In the genomic region with DNA sequence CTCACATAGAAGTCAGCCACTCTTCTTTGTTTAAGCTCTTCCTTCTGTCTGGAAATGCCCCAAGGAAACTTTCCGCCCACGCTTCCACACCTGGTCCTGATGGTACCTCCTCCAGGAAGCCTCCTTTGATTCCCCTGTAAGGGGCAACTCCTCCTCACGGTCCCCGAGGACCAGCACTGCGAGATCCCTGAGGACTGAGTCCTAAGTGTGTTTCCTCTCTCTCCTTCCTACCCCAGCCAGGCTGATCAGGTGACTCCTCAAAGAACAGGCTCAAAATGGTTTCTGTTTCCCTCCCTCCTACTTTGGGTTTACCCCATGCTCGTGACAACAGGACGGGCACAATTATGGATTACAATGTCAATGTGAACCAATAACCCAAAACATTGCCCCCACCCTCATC, we compare ENCODE assay signal across 1 cellular context.
TF ChIP-seq lines count a peak whose summit lies in the region.

No MANE protein-coding gene starts in this region.

TF ChIP-seq in WTC11, 78 proteins besides CTCF, POLR2A, EP300 and RAD21 (continued from another document):
- TF ChIP-seq, protein P1, sequence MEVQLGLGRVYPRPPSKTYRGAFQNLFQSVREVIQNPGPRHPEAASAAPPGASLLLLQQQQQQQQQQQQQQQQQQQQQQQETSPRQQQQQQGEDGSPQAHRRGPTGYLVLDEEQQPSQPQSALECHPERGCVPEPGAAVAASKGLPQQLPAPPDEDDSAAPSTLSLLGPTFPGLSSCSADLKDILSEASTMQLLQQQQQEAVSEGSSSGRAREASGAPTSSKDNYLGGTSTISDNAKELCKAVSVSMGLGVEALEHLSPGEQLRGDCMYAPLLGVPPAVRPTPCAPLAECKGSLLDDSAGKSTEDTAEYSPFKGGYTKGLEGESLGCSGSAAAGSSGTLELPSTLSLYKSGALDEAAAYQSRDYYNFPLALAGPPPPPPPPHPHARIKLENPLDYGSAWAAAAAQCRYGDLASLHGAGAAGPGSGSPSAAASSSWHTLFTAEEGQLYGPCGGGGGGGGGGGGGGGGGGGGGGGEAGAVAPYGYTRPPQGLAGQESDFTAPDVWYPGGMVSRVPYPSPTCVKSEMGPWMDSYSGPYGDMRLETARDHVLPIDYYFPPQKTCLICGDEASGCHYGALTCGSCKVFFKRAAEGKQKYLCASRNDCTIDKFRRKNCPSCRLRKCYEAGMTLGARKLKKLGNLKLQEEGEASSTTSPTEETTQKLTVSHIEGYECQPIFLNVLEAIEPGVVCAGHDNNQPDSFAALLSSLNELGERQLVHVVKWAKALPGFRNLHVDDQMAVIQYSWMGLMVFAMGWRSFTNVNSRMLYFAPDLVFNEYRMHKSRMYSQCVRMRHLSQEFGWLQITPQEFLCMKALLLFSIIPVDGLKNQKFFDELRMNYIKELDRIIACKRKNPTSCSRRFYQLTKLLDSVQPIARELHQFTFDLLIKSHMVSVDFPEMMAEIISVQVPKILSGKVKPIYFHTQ (CRISPR knock-in tag; IDR thresholded peaks at IDR 0.05): no peak
- TF ChIP-seq, protein P2, sequence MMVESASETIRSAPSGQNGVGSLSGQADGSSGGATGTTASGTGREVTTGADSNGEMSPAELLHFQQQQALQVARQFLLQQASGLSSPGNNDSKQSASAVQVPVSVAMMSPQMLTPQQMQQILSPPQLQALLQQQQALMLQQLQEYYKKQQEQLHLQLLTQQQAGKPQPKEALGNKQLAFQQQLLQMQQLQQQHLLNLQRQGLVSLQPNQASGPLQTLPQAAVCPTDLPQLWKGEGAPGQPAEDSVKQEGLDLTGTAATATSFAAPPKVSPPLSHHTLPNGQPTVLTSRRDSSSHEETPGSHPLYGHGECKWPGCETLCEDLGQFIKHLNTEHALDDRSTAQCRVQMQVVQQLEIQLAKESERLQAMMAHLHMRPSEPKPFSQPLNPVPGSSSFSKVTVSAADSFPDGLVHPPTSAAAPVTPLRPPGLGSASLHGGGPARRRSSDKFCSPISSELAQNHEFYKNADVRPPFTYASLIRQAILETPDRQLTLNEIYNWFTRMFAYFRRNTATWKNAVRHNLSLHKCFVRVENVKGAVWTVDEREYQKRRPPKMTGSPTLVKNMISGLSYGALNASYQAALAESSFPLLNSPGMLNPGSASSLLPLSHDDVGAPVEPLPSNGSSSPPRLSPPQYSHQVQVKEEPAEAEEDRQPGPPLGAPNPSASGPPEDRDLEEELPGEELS (CRISPR knock-in tag; IDR thresholded peaks at IDR 0.05): no peak
- TF ChIP-seq GABPB1 (CRISPR knock-in tag; IDR thresholded peaks at IDR 0.05) (no peak), NFE2L1 (CRISPR knock-in tag; IDR thresholded peaks at IDR 0.05) (no peak), ZNF396 (CRISPR knock-in tag; IDR thresholded peaks at IDR 0.05; ENCODE audit: borderline replicate concordance) (no peak)
- TF ChIP-seq, protein P3, sequence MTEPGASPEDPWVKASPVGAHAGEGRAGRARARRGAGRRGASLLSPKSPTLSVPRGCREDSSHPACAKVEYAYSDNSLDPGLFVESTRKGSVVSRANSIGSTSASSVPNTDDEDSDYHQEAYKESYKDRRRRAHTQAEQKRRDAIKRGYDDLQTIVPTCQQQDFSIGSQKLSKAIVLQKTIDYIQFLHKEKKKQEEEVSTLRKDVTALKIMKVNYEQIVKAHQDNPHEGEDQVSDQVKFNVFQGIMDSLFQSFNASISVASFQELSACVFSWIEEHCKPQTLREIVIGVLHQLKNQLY (CRISPR knock-in tag; IDR thresholded peaks at IDR 0.05): no peak
- TF ChIP-seq, protein P4, sequence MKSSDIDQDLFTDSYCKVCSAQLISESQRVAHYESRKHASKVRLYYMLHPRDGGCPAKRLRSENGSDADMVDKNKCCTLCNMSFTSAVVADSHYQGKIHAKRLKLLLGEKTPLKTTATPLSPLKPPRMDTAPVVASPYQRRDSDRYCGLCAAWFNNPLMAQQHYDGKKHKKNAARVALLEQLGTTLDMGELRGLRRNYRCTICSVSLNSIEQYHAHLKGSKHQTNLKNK (CRISPR knock-in tag; IDR thresholded peaks at IDR 0.05): no peak
- TF ChIP-seq, protein P5, sequence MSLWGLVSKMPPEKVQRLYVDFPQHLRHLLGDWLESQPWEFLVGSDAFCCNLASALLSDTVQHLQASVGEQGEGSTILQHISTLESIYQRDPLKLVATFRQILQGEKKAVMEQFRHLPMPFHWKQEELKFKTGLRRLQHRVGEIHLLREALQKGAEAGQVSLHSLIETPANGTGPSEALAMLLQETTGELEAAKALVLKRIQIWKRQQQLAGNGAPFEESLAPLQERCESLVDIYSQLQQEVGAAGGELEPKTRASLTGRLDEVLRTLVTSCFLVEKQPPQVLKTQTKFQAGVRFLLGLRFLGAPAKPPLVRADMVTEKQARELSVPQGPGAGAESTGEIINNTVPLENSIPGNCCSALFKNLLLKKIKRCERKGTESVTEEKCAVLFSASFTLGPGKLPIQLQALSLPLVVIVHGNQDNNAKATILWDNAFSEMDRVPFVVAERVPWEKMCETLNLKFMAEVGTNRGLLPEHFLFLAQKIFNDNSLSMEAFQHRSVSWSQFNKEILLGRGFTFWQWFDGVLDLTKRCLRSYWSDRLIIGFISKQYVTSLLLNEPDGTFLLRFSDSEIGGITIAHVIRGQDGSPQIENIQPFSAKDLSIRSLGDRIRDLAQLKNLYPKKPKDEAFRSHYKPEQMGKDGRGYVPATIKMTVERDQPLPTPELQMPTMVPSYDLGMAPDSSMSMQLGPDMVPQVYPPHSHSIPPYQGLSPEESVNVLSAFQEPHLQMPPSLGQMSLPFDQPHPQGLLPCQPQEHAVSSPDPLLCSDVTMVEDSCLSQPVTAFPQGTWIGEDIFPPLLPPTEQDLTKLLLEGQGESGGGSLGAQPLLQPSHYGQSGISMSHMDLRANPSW (CRISPR knock-in tag; conservative IDR thresholded peaks at IDR 0.05; ENCODE audit: low read depth): no peak
- TF ChIP-seq, protein P6, sequence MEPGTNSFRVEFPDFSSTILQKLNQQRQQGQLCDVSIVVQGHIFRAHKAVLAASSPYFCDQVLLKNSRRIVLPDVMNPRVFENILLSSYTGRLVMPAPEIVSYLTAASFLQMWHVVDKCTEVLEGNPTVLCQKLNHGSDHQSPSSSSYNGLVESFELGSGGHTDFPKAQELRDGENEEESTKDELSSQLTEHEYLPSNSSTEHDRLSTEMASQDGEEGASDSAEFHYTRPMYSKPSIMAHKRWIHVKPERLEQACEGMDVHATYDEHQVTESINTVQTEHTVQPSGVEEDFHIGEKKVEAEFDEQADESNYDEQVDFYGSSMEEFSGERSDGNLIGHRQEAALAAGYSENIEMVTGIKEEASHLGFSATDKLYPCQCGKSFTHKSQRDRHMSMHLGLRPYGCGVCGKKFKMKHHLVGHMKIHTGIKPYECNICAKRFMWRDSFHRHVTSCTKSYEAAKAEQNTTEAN (CRISPR knock-in tag; IDR thresholded peaks at IDR 0.05): no peak
